Comparison of ENCODE assay signal across 2 cellular contexts in genomic region chr4:23878235-23878861, GRCh38.
TF ChIP-seq lines count a peak whose summit lies in the region.

No MANE protein-coding gene starts in this region.

TF ChIP-seq in HEK293, 187 proteins besides CTCF, POLR2A, EP300 and RAD21 (continued from another document and continues in another):
- TF ChIP-seq PRDM10 (tag by site-specific recombination; IDR thresholded peaks at IDR 0.05), result peak; percentile 87
- TF ChIP-seq FEZF1 (tag by site-specific recombination; IDR thresholded peaks at IDR 0.05), result peak; percentile 70
- TF ChIP-seq ZNF350 (tag by site-specific recombination; IDR thresholded peaks at IDR 0.05), result no peak
- TF ChIP-seq ZFP41 (tag by site-specific recombination; IDR thresholded peaks at IDR 0.05; ENCODE audit: borderline replicate concordance), result no peak
- TF ChIP-seq ZNF37A (tag by site-specific recombination; IDR thresholded peaks at IDR 0.05), result no peak
- peak; percentile 35; the same call in 1 of the 2 replicates for TF ChIP-seq ZNF664 (tag by site-specific recombination; IDR thresholded peaks at IDR 0.05)
- TF ChIP-seq ZNF488 (tag by site-specific recombination; IDR thresholded peaks at IDR 0.05), result no peak
- TF ChIP-seq ZNF132 (tag by site-specific recombination; IDR thresholded peaks at IDR 0.05; ENCODE audit: borderline replicate concordance), result no peak
- TF ChIP-seq SP2 (tag by site-specific recombination; IDR thresholded peaks at IDR 0.05), result no peak
- no peak for TF ChIP-seq BCL11B (tag by site-specific recombination; IDR thresholded peaks at IDR 0.05; ENCODE audit: low read depth)
- TF ChIP-seq ZXDB (tag by site-specific recombination; IDR thresholded peaks at IDR 0.05), result peak; percentile 29; the same call in 1 of the 2 replicates
- no peak for TF ChIP-seq ZNF280C (tag by site-specific recombination; IDR thresholded peaks at IDR 0.05)
- no peak for TF ChIP-seq GLIS2 (tag by site-specific recombination; IDR thresholded peaks at IDR 0.05)
- no peak for TF ChIP-seq ZNF548 (tag by site-specific recombination; IDR thresholded peaks at IDR 0.05)
- TF ChIP-seq REST (tag by site-specific recombination; IDR thresholded peaks at IDR 0.05), result no peak
- TF ChIP-seq ZBTB26 (tag by site-specific recombination; optimal IDR thresholded peaks at IDR 0.05), result no peak

TF ChIP-seq in WTC11, 78 proteins besides CTCF, POLR2A, EP300 and RAD21 (continued from another document):
- TF ChIP-seq PRDM15 (CRISPR knock-in tag; IDR thresholded peaks at IDR 0.05), result no peak
- TF ChIP-seq CDX4 (CRISPR knock-in tag; IDR thresholded peaks at IDR 0.05; ENCODE audit: borderline replicate concordance), result no peak
